In genomic region chr3:53069422-53070068, GRCh38 we compare ENCODE assay signal across 17 cellular contexts. TPM values are rescaled to one million over a fixed set of nuclear protein-coding genes. Genes with fewer than 3 reads are reported as not detected.
DNase-seq lines count a peak whose midpoint lies in the region; ATAC-seq, FAIRE-seq and TF ChIP-seq lines count a peak whose summit lies in the region.
"Had no signal": no experiment of that assay in that cellular context is flagged by ENCODE, and none has a peak within 500 bp of the region (broad histone marks: within the 10 kb centered on the region; RNA-seq: fewer than 3 reads in every experiment).

No MANE protein-coding gene starts in this region.

- H3K27ac ChIP-seq in CD4-positive, alpha-beta T cell (ENCODE audit: low read depth, low read length): no peak overlapping the region
- H3K27ac ChIP-seq in GM23248 (no peak overlapping the region), mesendoderm (ENCODE audit: low read depth, low read length) (no peak overlapping the region), dorsolateral prefrontal cortex (no peak overlapping the region)

- no peaks in the 10 kb centered on the region for H4K20me1 ChIP-seq in GM23248 (ENCODE audit: insufficient read depth)

- TF ChIP-seq CTCF in CD4-positive, alpha-beta T cell (IDR thresholded peaks at IDR 0.05): no peak
- no peak for TF ChIP-seq CTCF in WTC11 (IDR thresholded peaks at IDR 0.05)
- TF ChIP-seq CTCF in dorsolateral prefrontal cortex (IDR thresholded peaks at IDR 0.05 in 54 of 56, conservative IDR thresholded peaks at IDR 0.05 in 2 of 56; ENCODE audit: low read depth in 1 of 56, partially characterized antibody in 56 of 56): no peak

- no peaks in the 10 kb centered on the region for H3F3A ChIP-seq in GM23248 (ENCODE audit: insufficient read depth)

- H3K79me2 ChIP-seq in GM23248 (ENCODE audit: insufficient read depth) (no peaks in the 10 kb centered on the region), mesendoderm (ENCODE audit: control insufficient read depth, insufficient read depth, low read length) (no peaks in the 10 kb centered on the region)

- H3K9ac ChIP-seq in GM23248 (no peak overlapping the region), mesendoderm (ENCODE audit: low read length) (no peak overlapping the region)

- H3K36me3 ChIP-seq in GM23248 (ENCODE audit: low read depth): no peaks in the 10 kb centered on the region
- H3K36me3 ChIP-seq in mesendoderm (ENCODE audit: control insufficient read depth, insufficient read depth, low read length): no peaks in the 10 kb centered on the region

- H3K4ac ChIP-seq in mesendoderm (ENCODE audit: low read depth, low read length): no peak overlapping the region

- H3K27me3 ChIP-seq in CD4-positive, alpha-beta T cell (ENCODE audit: control insufficient read depth, insufficient read depth, low read length): no peaks in the 10 kb centered on the region
- H3K27me3 ChIP-seq in GM23248 (replicated peaks; ENCODE audit: insufficient read depth) (no peaks in the 10 kb centered on the region; the same call in 1 of the 2 replicates), mesendoderm (ENCODE audit: insufficient read depth, low read length, poor library complexity) (no peaks in the 10 kb centered on the region), dorsolateral prefrontal cortex (no peaks in the 10 kb centered on the region)

- no peak overlapping the region for H2BK15ac ChIP-seq in mesendoderm (replicated peaks; ENCODE audit: low read depth)

- no peak overlapping the region for H4K5ac ChIP-seq in mesendoderm (ENCODE audit: low read length)

- ATAC-seq in CD4-positive, alpha-beta T cell (ENCODE audit: poor library complexity): no peak
- ATAC-seq in WTC11: peak; percentile 44

- H3K36me3 Mint-ChIP-seq in CD4-positive, alpha-beta T cell (ENCODE audit: low read depth): no peaks in the 10 kb centered on the region
- no peaks in the 10 kb centered on the region for H3K36me3 Mint-ChIP-seq in WTC11
- H3K36me3 Mint-ChIP-seq in activated naive CD4-positive, alpha-beta T cell treated with anti-CD3 and anti-CD28 coated beads, Interleukin-2, amount 10 ng/mL, durations not matched to agents 7 days and 5 days: peaks cover 2% of the 10 kb centered on the region
- H3K36me3 Mint-ChIP-seq: activated naive CD8-positive, alpha-beta T cell treated with anti-CD3 and anti-CD28 coated beads, Interleukin-2, amount 10 ng/mL, durations not matched to agents 7 days and 5 days had no signal

- H3K9me3 ChIP-seq in CD4-positive, alpha-beta T cell (ENCODE audit: control insufficient read depth, low read length): no peaks in the 10 kb centered on the region
- H3K9me3 ChIP-seq in GM23248 (ENCODE audit: low read depth): no peaks in the 10 kb centered on the region

- intact Hi-C loops in CD4-positive, alpha-beta T cell (cut with DNase I, micrococcal nuclease): loop anchor here (2.0 to 5.0 kb wide), 4 partner anchors 23 to 597 kb away; partner anchors contain the start of gene SFMBT1 (in 1 of the 2)
- intact Hi-C loops in dorsolateral prefrontal cortex (cut with DNase I): loop anchor here (5.0 kb wide), 2 partner anchors 222 to 327 kb away; no protein-coding TSS in a partner anchor

- WGBS in GM23248 (ENCODE audit: low coverage in 1 of 2, low lambda C conversion rate in 2 of 2, missing lambda C conversion rate in 2 of 2), 2 experiments: 54 to 61% methylated on average over 4 of the region's 4 CpGs
- no CpG with 5 or more reads among the region's 4 CpGs for WGBS in mesendoderm (ENCODE audit: extremely low coverage, insufficient coverage, low lambda C conversion rate)

- no peak overlapping the region for H2BK5ac ChIP-seq in mesendoderm (ENCODE audit: low read length)

- H3K18ac ChIP-seq in mesendoderm (ENCODE audit: low read length): no peak overlapping the region

- H3K27ac Mint-ChIP-seq in CD4-positive, alpha-beta T cell: peak overlapping the region; percentile 47
- H3K27ac Mint-ChIP-seq in WTC11: no peak overlapping the region; the same call in 1 of the 2 replicates
- no peak overlapping the region for H3K27ac Mint-ChIP-seq in activated naive CD4-positive, alpha-beta T cell treated with anti-CD3 and anti-CD28 coated beads, Interleukin-2, amount 10 ng/mL, durations not matched to agents 7 days and 5 days
- H3K27ac Mint-ChIP-seq: activated naive CD8-positive, alpha-beta T cell treated with anti-CD3 and anti-CD28 coated beads, Interleukin-2, amount 10 ng/mL, durations not matched to agents 7 days and 5 days; nephron; T-helper 1 cell treated with Interleukin-12 subunit alpha and Interleukin-12 subunit beta and Interleukin-4 antibody, amounts not matched to agents 30 μg/mL and 1 μg/mL, for 36 hours had no signal

- CTCF ChIA-PET in CD4-positive, alpha-beta T cell (lab: Charles Lee): no interaction called here
- CTCF ChIA-PET in WTC11 (lab: Charles Lee): interaction anchor here (0.5 to 1.3 kb wide), 7 partner anchors 11 to 219 kb away, joined by 3 to 6 read pairs (median 3); partner anchors contain the start of gene SFMBT1
- CTCF ChIA-PET in activated naive CD4-positive, alpha-beta T cell treated with anti-CD3 and anti-CD28 coated beads, Interleukin-2, amount 10 ng/mL, durations not matched to agents 7 days and 5 days (lab: Charles Lee): interaction anchor here (0.6 to 1.2 kb wide), 2 partner anchors 41 to 135 kb away, joined by 3 to 4 read pairs; no protein-coding TSS in a partner anchor

- H4K8ac ChIP-seq in mesendoderm (ENCODE audit: low read depth, low read length): no peak overlapping the region

- H3K4me3 ChIP-seq in GM23248: no peak overlapping the region
- H3K4me3 ChIP-seq in mesendoderm (ENCODE audit: low read length): no peak overlapping the region
- no peak overlapping the region for H3K4me3 ChIP-seq in dorsolateral prefrontal cortex

- TF ChIP-seq POLR2A in GM12891 (IDR thresholded peaks at IDR 0.05; ENCODE audit: low read depth, low read length): no peak

- H3K79me1 ChIP-seq in mesendoderm (ENCODE audit: low read length): no peaks in the 10 kb centered on the region

- no peaks in the 10 kb centered on the region for H3K9me2 ChIP-seq in GM23248 (ENCODE audit: insufficient read depth)

- no peak overlapping the region for H3K4me2 ChIP-seq in GM23248 (ENCODE audit: unreplicated experiment)
- no peak overlapping the region for H3K4me2 ChIP-seq in mesendoderm (ENCODE audit: low read length)

- H3K9me3 Mint-ChIP-seq in CD4-positive, alpha-beta T cell: no peaks in the 10 kb centered on the region
- H3K9me3 Mint-ChIP-seq in WTC11: no peaks in the 10 kb centered on the region
- no peaks in the 10 kb centered on the region for H3K9me3 Mint-ChIP-seq in activated naive CD4-positive, alpha-beta T cell treated with anti-CD3 and anti-CD28 coated beads, Interleukin-2, amount 10 ng/mL, durations not matched to agents 7 days and 5 days
- H3K9me3 Mint-ChIP-seq: activated naive CD8-positive, alpha-beta T cell treated with anti-CD3 and anti-CD28 coated beads, Interleukin-2, amount 10 ng/mL, durations not matched to agents 7 days and 5 days; nephron; T-helper 1 cell treated with Interleukin-12 subunit alpha and Interleukin-12 subunit beta and Interleukin-4 antibody, amounts not matched to agents 30 μg/mL and 1 μg/mL, for 36 hours had no signal

- H3K27me3 Mint-ChIP-seq in CD4-positive, alpha-beta T cell: no peaks in the 10 kb centered on the region
- H3K27me3 Mint-ChIP-seq in WTC11 (ENCODE audit: low read depth): peaks cover 9% of the 10 kb centered on the region
- H3K27me3 Mint-ChIP-seq in activated naive CD4-positive, alpha-beta T cell treated with anti-CD3 and anti-CD28 coated beads, Interleukin-2, amount 10 ng/mL, durations not matched to agents 7 days and 5 days: peaks cover 16% of the 10 kb centered on the region

- H2AK5ac ChIP-seq in mesendoderm (ENCODE audit: low read length): no peak overlapping the region

- peak overlapping the region; percentile 89 for H3K23ac ChIP-seq in mesendoderm (ENCODE audit: low read length)

- no peak for DNase-seq in CD4-positive, alpha-beta T cell
- DNase-seq in GM23248: peak; percentile 25
- DNase-seq in WTC11 (ENCODE audit: low spot score): no peak
- DNase-seq in mesendoderm: peak; percentile 82
- no peak for DNase-seq in dorsolateral prefrontal cortex
- DNase-seq in activated naive CD4-positive, alpha-beta T cell treated with anti-CD3 and anti-CD28 coated beads, Interleukin-2, amount 10 ng/mL, durations not matched to agents 7 days and 5 days: no peak
- no peak for DNase-seq in GM12891 (ENCODE audit: insufficient read length, low spot score)
- no peak for DNase-seq in NCI-H2227 treated with DMSO at 0.1 percent for 48 hours (lab: John Stamatoyannopoulos, UW)
- DNase-seq: C1 segment of cervical spinal cord; central memory CD4-positive, alpha-beta T cell; MM.1S; NCI-H2171; retina had no signal

- H3K4me1 ChIP-seq in GM23248 (ENCODE audit: insufficient read depth) (peaks cover 3% of the 10 kb centered on the region; the same call in 1 of the 2 replicates), mesendoderm (ENCODE audit: control insufficient read depth, low read depth, low read length) (peaks cover 3% of the 10 kb centered on the region)

- H3K4me1 Mint-ChIP-seq in CD4-positive, alpha-beta T cell (ENCODE audit: low read depth): peaks cover 24% of the 10 kb centered on the region
- peaks cover 22% of the 10 kb centered on the region for H3K4me1 Mint-ChIP-seq in WTC11
- H3K4me1 Mint-ChIP-seq in activated naive CD4-positive, alpha-beta T cell treated with anti-CD3 and anti-CD28 coated beads, Interleukin-2, amount 10 ng/mL, durations not matched to agents 7 days and 5 days: peaks cover 29% of the 10 kb centered on the region

- FAIRE-seq in GM12891 (lab: Jason Lieb, UNC): no peak
- FAIRE-seq: frontal cortex had no signal

- no peak overlapping the region for H2AFZ ChIP-seq in GM23248

- peak overlapping the region; percentile 51 for H3K4me3 Mint-ChIP-seq in CD4-positive, alpha-beta T cell
- no peak overlapping the region for H3K4me3 Mint-ChIP-seq in WTC11
- H3K4me3 Mint-ChIP-seq in activated naive CD4-positive, alpha-beta T cell treated with anti-CD3 and anti-CD28 coated beads, Interleukin-2, amount 10 ng/mL, durations not matched to agents 7 days and 5 days: no peak overlapping the region
- H3K4me3 Mint-ChIP-seq: activated naive CD8-positive, alpha-beta T cell treated with anti-CD3 and anti-CD28 coated beads, Interleukin-2, amount 10 ng/mL, durations not matched to agents 7 days and 5 days; nephron; T-helper 1 cell treated with Interleukin-12 subunit alpha and Interleukin-12 subunit beta and Interleukin-4 antibody, amounts not matched to agents 30 μg/mL and 1 μg/mL, for 36 hours had no signal

- H2BK120ac ChIP-seq in mesendoderm (ENCODE audit: low read depth, low read length): no peak overlapping the region

- no peak overlapping the region for H3K56ac ChIP-seq in mesendoderm (ENCODE audit: low read length)

- POLR2A ChIA-PET in CD4-positive, alpha-beta T cell (lab: Charles Lee): no interaction called here
- POLR2A ChIA-PET in WTC11 (lab: Charles Lee): no interaction called here

- in situ Hi-C loops in GM23248 (cut with MboI): no loop called here

RNA-seq across cellular contexts. Expression of gene SFMBT1, which starts 23.7 kb away (rescaled TPM):
- total RNA-seq in CD4-positive, alpha-beta T cell: 10 to 100 TPM; 54.3 to 55.9 TPM
- total RNA-seq in GM23248 (2014; rRNA removed; shearing (Covaris generic)): 2.6 and 3.0 TPM in 2 replicates
- 2.2 and 2.3 TPM in 2 replicates for polyA plus RNA-seq in GM23248 (2016; fragmentation: Nextera tagmentation; extraction: Ambion mirVana)
- total RNA-seq in WTC11 (2021) (12.3 to 20.9 TPM (median 14.7 TPM) in 3 replicates), dorsolateral prefrontal cortex (10 to 100 TPM in 103 of 120 experiments, 1 to 10 TPM in 17; 7.1 to 28.2 (median 13.3) TPM)
- 5.4 TPM for polyA plus RNA-seq in mesendoderm (2013, experiment 1 of 2)
- polyA plus RNA-seq in mesendoderm (2013, experiment 2 of 2): 5.6 TPM
- 3.5 TPM for polyA plus RNA-seq in GM12891 (2012; ENCODE audit: low read depth, missing spikeins)

Comparison
In these comparisons a context has a peak if more than half of its experiments do, and no peak if none do; other contexts are left out.
1. DNase-seq: peak in GM23248 (single experiment) and mesendoderm (single experiment); none in CD4-positive, alpha-beta T cell (0 of 10), WTC11 (single experiment), dorsolateral prefrontal cortex (0 of 10), activated naive CD4-positive, alpha-beta T cell treated with anti-CD3 and anti-CD28 coated beads, Interleukin-2, amount 10 ng/mL, durations not matched to agents 7 days and 5 days (single experiment), GM12891 (single experiment) and NCI-H2227 treated with DMSO at 0.1 percent for 48 hours (single experiment).